ENCODE assay signal across 1 cellular context in genomic region chr10:102394079-102394800, GRCh38.
TF ChIP-seq lines count a peak whose summit lies in the region.

No MANE protein-coding gene starts in this region.

TF ChIP-seq in K562, 482 proteins besides CTCF, POLR2A, EP300 and RAD21 (continued from another document and continues in another):
- TF ChIP-seq MGA (IDR thresholded peaks at IDR 0.05) = peak; percentile 60
- TF ChIP-seq TRIM25 (IDR thresholded peaks at IDR 0.05; ENCODE audit: borderline replicate concordance) = no peak
- TF ChIP-seq, protein P1, sequence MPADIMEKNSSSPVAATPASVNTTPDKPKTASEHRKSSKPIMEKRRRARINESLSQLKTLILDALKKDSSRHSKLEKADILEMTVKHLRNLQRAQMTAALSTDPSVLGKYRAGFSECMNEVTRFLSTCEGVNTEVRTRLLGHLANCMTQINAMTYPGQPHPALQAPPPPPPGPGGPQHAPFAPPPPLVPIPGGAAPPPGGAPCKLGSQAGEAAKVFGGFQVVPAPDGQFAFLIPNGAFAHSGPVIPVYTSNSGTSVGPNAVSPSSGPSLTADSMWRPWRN (IDR thresholded peaks at IDR 0.05; ENCODE audit: low read depth) = no peak
- TF ChIP-seq, protein P2, sequence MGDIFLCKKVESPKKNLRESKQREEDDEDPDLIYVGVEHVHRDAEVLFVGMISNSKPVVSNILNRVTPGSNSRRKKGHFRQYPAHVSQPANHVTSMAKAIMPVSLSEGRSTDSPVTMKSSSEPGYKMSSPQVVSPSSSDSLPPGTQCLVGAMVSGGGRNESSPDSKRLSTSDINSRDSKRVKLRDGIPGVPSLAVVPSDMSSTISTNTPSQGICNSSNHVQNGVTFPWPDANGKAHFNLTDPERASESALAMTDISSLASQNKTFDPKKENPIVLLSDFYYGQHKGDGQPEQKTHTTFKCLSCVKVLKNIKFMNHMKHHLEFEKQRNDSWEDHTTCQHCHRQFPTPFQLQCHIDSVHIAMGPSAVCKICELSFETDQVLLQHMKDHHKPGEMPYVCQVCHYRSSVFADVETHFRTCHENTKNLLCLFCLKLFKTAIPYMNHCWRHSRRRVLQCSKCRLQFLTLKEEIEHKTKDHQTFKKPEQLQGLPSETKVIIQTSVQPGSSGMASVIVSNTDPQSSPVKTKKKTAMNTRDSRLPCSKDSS (IDR thresholded peaks at IDR 0.05; ENCODE audit: low read depth, partially characterized antibody) = no peak
- TF ChIP-seq ADNP (tag; IDR thresholded peaks at IDR 0.05) = no peak
- TF ChIP-seq ID3 (CRISPR knock-in tag; IDR thresholded peaks at IDR 0.05) = no peak
- 0 out of 2 replicates have a peak, but pooled peaks have one; percentile 16 for TF ChIP-seq ID3 (tag; IDR thresholded peaks at IDR 0.05)
- no peak for TF ChIP-seq BRD4 (IDR thresholded peaks at IDR 0.05)
- peak; percentile 96 for TF ChIP-seq CREB1 (IDR thresholded peaks at IDR 0.05)
- peak; percentile 92 for TF ChIP-seq CREB1 (CRISPR knock-in tag; IDR thresholded peaks at IDR 0.05)
- peak; percentile 84 for TF ChIP-seq SAP30 (IDR thresholded peaks at IDR 0.05; ENCODE audit: borderline replicate concordance, insufficient read depth, low read depth, low read length, poor library complexity, severe bottlenecking)
- TF ChIP-seq ZBTB5 (IDR thresholded peaks at IDR 0.05) = peak; percentile 32; the same call in 1 of the 2 replicates
- TF ChIP-seq ERF (CRISPR knock-in tag; IDR thresholded peaks at IDR 0.05) = no peak
- TF ChIP-seq MXI1 (IDR thresholded peaks at IDR 0.05; ENCODE audit: low read depth, low read length) = no peak
- TF ChIP-seq SP1 (CRISPR knock-in tag; IDR thresholded peaks at IDR 0.05) = peak; percentile 30; the same call in 1 of the 2 replicates
- no peak for TF ChIP-seq ZNF253 (CRISPR knock-in tag; conservative IDR thresholded peaks at IDR 0.05)
- TF ChIP-seq, protein P3, sequence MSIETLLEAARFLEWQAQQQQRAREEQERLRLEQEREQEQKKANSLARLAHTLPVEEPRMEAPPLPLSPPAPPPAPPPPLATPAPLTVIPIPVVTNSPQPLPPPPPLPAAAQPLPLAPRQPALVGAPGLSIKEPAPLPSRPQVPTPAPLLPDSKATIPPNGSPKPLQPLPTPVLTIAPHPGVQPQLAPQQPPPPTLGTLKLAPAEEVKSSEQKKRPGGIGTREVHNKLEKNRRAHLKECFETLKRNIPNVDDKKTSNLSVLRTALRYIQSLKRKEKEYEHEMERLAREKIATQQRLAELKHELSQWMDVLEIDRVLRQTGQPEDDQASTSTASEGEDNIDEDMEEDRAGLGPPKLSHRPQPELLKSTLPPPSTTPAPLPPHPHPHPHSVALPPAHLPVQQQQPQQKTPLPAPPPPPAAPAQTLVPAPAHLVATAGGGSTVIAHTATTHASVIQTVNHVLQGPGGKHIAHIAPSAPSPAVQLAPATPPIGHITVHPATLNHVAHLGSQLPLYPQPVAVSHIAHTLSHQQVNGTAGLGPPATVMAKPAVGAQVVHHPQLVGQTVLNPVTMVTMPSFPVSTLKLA (conservative IDR thresholded peaks at IDR 0.05) = peak; percentile 87 to 92
- peak; percentile 77; the same call in 1 of the 2 replicates for TF ChIP-seq MTA3 (IDR thresholded peaks at IDR 0.05; ENCODE audit: borderline replicate concordance)
- TF ChIP-seq TAF15 (IDR thresholded peaks at IDR 0.05; ENCODE audit: low read depth, low read length) = no peak
- TF ChIP-seq RBM22 (IDR thresholded peaks at IDR 0.05; ENCODE audit: low read depth, low read length, poor library complexity, severe bottlenecking) = peak; percentile 48
- 0 out of 4 replicates have a peak, but pooled peaks of 1 of the 2 experiments have one; percentile 28 for TF ChIP-seq MLLT1 (IDR thresholded peaks at IDR 0.05)
- TF ChIP-seq RNF2 (IDR thresholded peaks at IDR 0.05) = no peak; the same call in 1 of the 2 replicates
- peak; percentile 78 for TF ChIP-seq NKRF (IDR thresholded peaks at IDR 0.05; ENCODE audit: borderline replicate concordance)
- no peak for TF ChIP-seq ZC3H11A (IDR thresholded peaks at IDR 0.05; ENCODE audit: low read depth, low read length)
- no peak for TF ChIP-seq ZNF77 (CRISPR knock-in tag; IDR thresholded peaks at IDR 0.05)
- TF ChIP-seq CTCFL (IDR thresholded peaks at IDR 0.05; ENCODE audit: borderline replicate concordance, insufficient read depth, low read depth, low read length, poor library complexity, severe bottlenecking) = no peak
